In genomic region chr19:30276312-30276884, GRCh38 we compare ENCODE assay signal across 17 cellular contexts.
A peak's percentile ranks its signal among the peaks of the same experiment; 100 is the strongest.
DNase-seq lines count a peak whose midpoint lies in the region; ATAC-seq, FAIRE-seq and TF ChIP-seq lines count a peak whose summit lies in the region.
"Had no signal": no experiment of that assay in that cellular context is flagged by ENCODE, and none has a peak within 500 bp of the region (broad histone marks: within the 10 kb centered on the region; RNA-seq: fewer than 3 reads in every experiment).

No MANE protein-coding gene starts in this region.

- no peak for TF ChIP-seq POLR2A in A549 (IDR thresholded peaks at IDR 0.05; ENCODE audit: low read length)
- no peak for TF ChIP-seq POLR2A in H1 (IDR thresholded peaks at IDR 0.05; ENCODE audit: control extremely low read depth in 1 of 2, low read depth in 2 of 2, low read length in 2 of 2)

- DNase-seq in A549 (ENCODE audit: low read depth in 1 of 2, low spot score in 1 of 2) (no peak), D721Med (ENCODE audit: insufficient read length, low spot score) (no peak), H1 (ENCODE audit: low read depth in 1 of 2, low spot score in 2 of 2) (no peak), pons (ENCODE audit: low spot score) (peak; percentile 54), nephron progenitor cell (no peak), hypothalamus (lab: John Stamatoyannopoulos, UW) (no peak)
- DNase-seq: Caco-2; CD8-positive, alpha-beta T cell; DMS53; GF-D8 had no signal

- ATAC-seq in A549 (no peak), GM21360 (IDR thresholded peaks at IDR 0.05; ENCODE audit: unreplicated experiment) (no peak)
- ATAC-seq: CD8-positive, alpha-beta T cell; HCT116 had no signal

- no peak overlapping the region for H3K4me3 Mint-ChIP-seq in nephron progenitor cell
- H3K4me3 Mint-ChIP-seq: CD14-positive monocyte; CD8-positive, alpha-beta T cell had no signal

- H3K23me2 ChIP-seq in H1 (ENCODE audit: low read depth, low read length), result no peaks in the 10 kb centered on the region

- H3K4me1 ChIP-seq in A549 (no peaks in the 10 kb centered on the region), H1 (replicated peaks in 1 of 4; ENCODE audit: control insufficient read depth in 3 of 4, insufficient read depth in 4 of 4, low read length in 3 of 4) (peaks cover 0 to 17% (median 5%) of the 10 kb centered on the region in 4 experiments; a peak in 6 of 7 replicates)
- H3K4me1 ChIP-seq: Caco-2 had no signal

- peaks cover 21% of the 10 kb centered on the region for H3K4me1 Mint-ChIP-seq in nephron progenitor cell
- H3K4me1 Mint-ChIP-seq: CD14-positive monocyte had no signal

- H3K36me3 Mint-ChIP-seq in nephron progenitor cell (ENCODE audit: low read depth), result peaks cover 6% of the 10 kb centered on the region
- H3K36me3 Mint-ChIP-seq: CD14-positive monocyte; CD8-positive, alpha-beta T cell had no signal

- no peak overlapping the region for H3K23ac ChIP-seq in H1 (ENCODE audit: insufficient read length)

- no peak overlapping the region for H2AFZ ChIP-seq in H1 (ENCODE audit: low read length)

- POLR2A ChIA-PET in A549 (lab: Yijun Ruan, JAX) (no interaction called here), H1 (lab: Charles Lee; ENCODE audit: partially characterized antibody) (interaction anchor here (0.7 kb wide), 1 partner anchor 32 kb away, joined by 3 read pairs; no protein-coding TSS in a partner anchor)

- H4K8ac ChIP-seq in H1 (ENCODE audit: extremely low read depth, insufficient read depth, low read length), result no peak overlapping the region

- no peak overlapping the region for H3K18ac ChIP-seq in H1 (ENCODE audit: extremely low read depth, low read length)

- no peak overlapping the region for H3K56ac ChIP-seq in H1 (replicated peaks; ENCODE audit: insufficient read length, low read depth, low read length)

- peak; percentile 70 for FAIRE-seq in A549 (lab: Jason Lieb, UNC)
- FAIRE-seq in D721Med (lab: Jason Lieb, UNC), result peak; percentile 16
- peak; percentile 66 for FAIRE-seq in H1 (lab: Jason Lieb, UNC)
- FAIRE-seq: A204.1, GM19239, H54 had no signal

- no peak overlapping the region for H3K27ac ChIP-seq in A549
- no peak overlapping the region for H3K27ac ChIP-seq in H1 (ENCODE audit: low read depth, low read length)
- H3K27ac ChIP-seq: HL-60 had no signal

- H2BK5ac ChIP-seq in H1 (ENCODE audit: low read depth, low read length), result no peak overlapping the region

- H3K79me1 ChIP-seq in H1 (ENCODE audit: low read depth, low read length), result no peaks in the 10 kb centered on the region

- H3K4me2 ChIP-seq in A549 (no peak overlapping the region), H1 (ENCODE audit: insufficient read depth in 1 of 2, low read depth in 2 of 2, low read length in 2 of 2) (no peak overlapping the region)

- no peak overlapping the region for H2BK120ac ChIP-seq in H1 (replicated peaks; ENCODE audit: low read depth, low read length)

- peaks cover 25% of the 10 kb centered on the region for H3K9me3 ChIP-seq in A549
- peaks cover 10 to 11% of the 10 kb centered on the region in 2 experiments for H3K9me3 ChIP-seq in H1 (ENCODE audit: insufficient read depth in 2 of 2, low read depth in 1 of 2, low read length in 1 of 2)
- H3K9me3 ChIP-seq: Caco-2 had no signal

- no peak overlapping the region for H2AK5ac ChIP-seq in H1 (ENCODE audit: low read depth, low read length)

- no peak overlapping the region for H2BK15ac ChIP-seq in H1 (ENCODE audit: low read length)

- no peak overlapping the region for H2BK20ac ChIP-seq in H1 (ENCODE audit: low read length)

- H3K9ac ChIP-seq in H1 (replicated peaks in 1 of 4; ENCODE audit: extremely low read depth in 1 of 4, low read depth in 3 of 4, low read length in 3 of 4), result no peak overlapping the region

- no peak overlapping the region for H3K4me3 ChIP-seq in A549
- H3K4me3 ChIP-seq in H1 (ENCODE audit: extremely low read depth in 1 of 4, insufficient read depth in 2 of 4, low read depth in 3 of 4, low read length in 4 of 4), result no peak overlapping the region

- no peak for TF ChIP-seq EP300 in A549 (IDR thresholded peaks at IDR 0.05)
- TF ChIP-seq EP300 in H1 (IDR thresholded peaks at IDR 0.05; ENCODE audit: borderline replicate concordance in 1 of 2, low read depth in 2 of 2, low read length in 2 of 2), result no peak

- H4K5ac ChIP-seq in H1 (ENCODE audit: insufficient read length, low read depth, low read length), result no peak overlapping the region

- TF ChIP-seq CTCF in A549 (IDR thresholded peaks at IDR 0.05) (no peak), D721Med (IDR thresholded peaks at IDR 0.05; ENCODE audit: insufficient read depth, missing control alignments) (no peak), H1 (IDR thresholded peaks at IDR 0.05; ENCODE audit: control extremely low read depth in 1 of 3, insufficient read depth in 1 of 3, low read depth in 1 of 3, low read length in 3 of 3) (no peak), nephron progenitor cell (IDR thresholded peaks at IDR 0.05) (no peak)

- no peaks in the 10 kb centered on the region for H3K79me2 ChIP-seq in H1 (ENCODE audit: control insufficient read depth in 1 of 2, insufficient read depth in 2 of 2, low read length in 2 of 2)

- H4K91ac ChIP-seq in H1 (replicated peaks; ENCODE audit: insufficient read length, low read length), result no peak overlapping the region

- no peak overlapping the region for H2BK12ac ChIP-seq in H1 (ENCODE audit: low read depth, low read length)

- peaks cover 19% of the 10 kb centered on the region for H3K27me3 Mint-ChIP-seq in nephron progenitor cell (ENCODE audit: low read depth, poor library complexity)

- no peak overlapping the region for H3K14ac ChIP-seq in H1 (ENCODE audit: insufficient read length)

- no peak for TF ChIP-seq RAD21 in A549 (conservative IDR thresholded peaks at IDR 0.05 in 1 of 2, IDR thresholded peaks at IDR 0.05 in 1 of 2)
- no peak for TF ChIP-seq RAD21 in H1 (IDR thresholded peaks at IDR 0.05 in 1 of 2, conservative IDR thresholded peaks at IDR 0.05 in 1 of 2; ENCODE audit: low read depth in 2 of 2, low read length in 2 of 2)

- CTCF ChIA-PET in A549 (lab: Yijun Ruan, JAX), result interaction anchor here (0.7 kb wide), 1 partner anchor 1600 kb away, joined by 5 read pairs; no protein-coding TSS in a partner anchor
- CTCF ChIA-PET in H1 (lab: Charles Lee; ENCODE audit: partially characterized antibody), result interaction anchor here (0.6 to 1.3 kb wide), 3 partner anchors 17 to 496 kb away, joined by 3 read pairs; no protein-coding TSS in a partner anchor

- peaks cover 19% of the 10 kb centered on the region for H3K9me3 Mint-ChIP-seq in nephron progenitor cell

- 32% methylated on average over 7 of the region's 7 CpGs for WGBS in A549 (ENCODE audit: missing lambda C conversion rate)
- 79% methylated on average over 7 of the region's 7 CpGs; no CpG with 5 or more reads in 1 of the 2 experiments for WGBS in H1 (ENCODE audit: extremely low coverage in 1 of 2, insufficient coverage in 1 of 2, insufficient read length in 1 of 2, insufficient replicate concordance in 2 of 2, low coverage in 1 of 2, low lambda C conversion rate in 2 of 2, missing lambda C conversion rate in 1 of 2), 2 experiments

- H3K27me3 ChIP-seq in H1 (replicated peaks in 1 of 4; ENCODE audit: control insufficient read depth in 3 of 4, extremely low read depth in 1 of 4, insufficient read depth in 3 of 4, low read length in 3 of 4), result no peaks in the 10 kb centered on the region; a peak in 1 of 7 replicates

- no peak overlapping the region for H3K27ac Mint-ChIP-seq in nephron progenitor cell
- H3K27ac Mint-ChIP-seq: CD14-positive monocyte; CD8-positive, alpha-beta T cell had no signal

- H3K36me3 ChIP-seq in H1 (ENCODE audit: control insufficient read depth in 2 of 4, insufficient read depth in 4 of 4, low read length in 3 of 4), result no peaks in the 10 kb centered on the region

- no peak overlapping the region for H3K4ac ChIP-seq in H1 (replicated peaks; ENCODE audit: insufficient read length, low read depth, low read length)

- no peaks in the 10 kb centered on the region for H4K20me1 ChIP-seq in H1 (replicated peaks in 1 of 2; ENCODE audit: control insufficient read depth in 1 of 2, insufficient read depth in 2 of 2, low read length in 2 of 2)

TF ChIP-seq in A549, 52 proteins besides CTCF, POLR2A, EP300 and RAD21 (continues in another document):
- TF ChIP-seq RCOR1 (IDR thresholded peaks at IDR 0.05; ENCODE audit: low read depth, low read length) (no peak), TP53 (CRISPR knock-in tag; IDR thresholded peaks at IDR 0.05) (no peak), RFX5 (IDR thresholded peaks at IDR 0.05) (no peak), HOXB13 (CRISPR knock-in tag; IDR thresholded peaks at IDR 0.05; ENCODE audit: low read depth) (no peak)
- TF ChIP-seq, protein P1, sequence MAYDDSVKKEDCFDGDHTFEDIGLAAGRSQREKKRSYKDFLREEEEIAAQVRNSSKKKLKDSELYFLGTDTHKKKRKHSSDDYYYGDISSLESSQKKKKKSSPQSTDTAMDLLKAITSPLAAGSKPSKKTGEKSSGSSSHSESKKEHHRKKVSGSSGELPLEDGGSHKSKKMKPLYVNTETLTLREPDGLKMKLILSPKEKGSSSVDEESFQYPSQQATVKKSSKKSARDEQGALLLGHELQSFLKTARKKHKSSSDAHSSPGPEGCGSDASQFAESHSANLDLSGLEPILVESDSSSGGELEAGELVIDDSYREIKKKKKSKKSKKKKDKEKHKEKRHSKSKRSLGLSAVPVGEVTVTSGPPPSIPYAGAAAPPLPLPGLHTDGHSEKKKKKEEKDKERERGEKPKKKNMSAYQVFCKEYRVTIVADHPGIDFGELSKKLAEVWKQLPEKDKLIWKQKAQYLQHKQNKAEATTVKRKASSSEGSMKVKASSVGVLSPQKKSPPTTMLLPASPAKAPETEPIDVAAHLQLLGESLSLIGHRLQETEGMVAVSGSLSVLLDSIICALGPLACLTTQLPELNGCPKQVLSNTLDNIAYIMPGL (CRISPR knock-in tag; IDR thresholded peaks at IDR 0.05; ENCODE audit: borderline replicate concordance), result no peak

TF ChIP-seq in H1, 55 proteins besides CTCF, POLR2A, EP300 and RAD21 (continues in another document):
- no peak for TF ChIP-seq TBP (IDR thresholded peaks at IDR 0.05; ENCODE audit: low read depth, low read length)
- no peak for TF ChIP-seq RXRA (IDR thresholded peaks at IDR 0.05; ENCODE audit: insufficient read depth, low read depth, low read length)
- TF ChIP-seq RBBP5 (IDR thresholded peaks at IDR 0.05; ENCODE audit: borderline replicate concordance, low read depth, low read length), result no peak
- TF ChIP-seq TEAD4 (IDR thresholded peaks at IDR 0.05; ENCODE audit: low read depth, low read length), result no peak
- no peak for TF ChIP-seq CHD1 (IDR thresholded peaks at IDR 0.05; ENCODE audit: low read depth, low read length)
- TF ChIP-seq SIN3A (conservative IDR thresholded peaks at IDR 0.05 in 1 of 2, IDR thresholded peaks at IDR 0.05 in 1 of 2; ENCODE audit: low read depth in 1 of 2, low read length in 2 of 2), result no peak
- no peak for TF ChIP-seq JUND (IDR thresholded peaks at IDR 0.05; ENCODE audit: low read length)
- TF ChIP-seq BCL11A (IDR thresholded peaks at IDR 0.05; ENCODE audit: low read depth in 2 of 2, low read length in 2 of 2), result no peak
- TF ChIP-seq CHD2 (IDR thresholded peaks at IDR 0.05; ENCODE audit: low read length), result no peak
- no peak for TF ChIP-seq SAP30 (IDR thresholded peaks at IDR 0.05; ENCODE audit: insufficient read depth, insufficient replicate concordance, low read length)
- TF ChIP-seq YY1 (IDR thresholded peaks at IDR 0.05; ENCODE audit: low read depth, low read length), result no peak
- TF ChIP-seq EGR1 (IDR thresholded peaks at IDR 0.05; ENCODE audit: borderline replicate concordance, low read depth, low read length), result no peak
